ENCODE assay signal across 1 cellular context in the genomic region with DNA sequence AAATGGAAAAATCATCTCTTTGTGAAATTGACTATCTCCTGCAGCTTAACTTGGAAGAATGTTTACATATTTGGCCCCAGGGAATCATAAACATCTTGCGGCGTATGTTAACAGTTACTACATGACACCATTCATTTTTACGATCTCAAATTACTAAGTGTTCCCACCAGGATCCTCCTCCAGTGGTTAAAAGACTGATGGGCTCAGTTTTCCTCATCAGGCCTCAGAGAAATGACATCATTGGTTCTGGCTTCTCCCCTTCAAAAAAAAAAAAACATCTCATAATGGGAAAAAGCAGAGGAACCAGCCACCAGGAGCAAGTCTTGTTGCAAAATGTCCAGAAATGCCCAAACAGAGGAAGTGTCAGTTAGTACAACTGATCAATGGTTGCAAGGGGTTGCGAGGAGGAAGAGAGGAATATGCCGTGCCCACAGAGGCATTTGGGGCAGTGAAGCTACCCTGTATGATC.
TF ChIP-seq lines count a peak whose summit lies in the region.

No MANE protein-coding gene starts in this region.

TF ChIP-seq in IMR-90, 13 proteins besides CTCF, POLR2A, EP300 and RAD21:
- TF ChIP-seq RCOR1 (IDR thresholded peaks at IDR 0.05; ENCODE audit: insufficient replicate concordance, low read length) (peak; percentile 7), NFE2L2 (IDR thresholded peaks at IDR 0.05; ENCODE audit: low read depth, low read length) (no peak), BHLHE40 (IDR thresholded peaks at IDR 0.05; ENCODE audit: low read depth, low read length) (0 out of 2 replicates have a peak, but pooled peaks have one; percentile 40), SMC3 (IDR thresholded peaks at IDR 0.05; ENCODE audit: low read depth, low read length) (no peak), MAZ (IDR thresholded peaks at IDR 0.05; ENCODE audit: borderline replicate concordance, low read depth, low read length) (peak; percentile 39; the same call in 1 of the 2 replicates), RFX5 (IDR thresholded peaks at IDR 0.05; ENCODE audit: low read depth, low read length) (no peak), FOS (IDR thresholded peaks at IDR 0.05; ENCODE audit: low read depth, low read length) (peak; percentile 30; the same call in 1 of the 2 replicates), CEBPB (IDR thresholded peaks at IDR 0.05; ENCODE audit: low read depth, low read length) (peak; percentile 97), CHD1 (IDR thresholded peaks at IDR 0.05; ENCODE audit: low read depth, low read length) (no peak; the same call in 1 of the 2 replicates), MAFK (IDR thresholded peaks at IDR 0.05; ENCODE audit: low read depth, low read length) (no peak)
- TF ChIP-seq, protein P1, sequence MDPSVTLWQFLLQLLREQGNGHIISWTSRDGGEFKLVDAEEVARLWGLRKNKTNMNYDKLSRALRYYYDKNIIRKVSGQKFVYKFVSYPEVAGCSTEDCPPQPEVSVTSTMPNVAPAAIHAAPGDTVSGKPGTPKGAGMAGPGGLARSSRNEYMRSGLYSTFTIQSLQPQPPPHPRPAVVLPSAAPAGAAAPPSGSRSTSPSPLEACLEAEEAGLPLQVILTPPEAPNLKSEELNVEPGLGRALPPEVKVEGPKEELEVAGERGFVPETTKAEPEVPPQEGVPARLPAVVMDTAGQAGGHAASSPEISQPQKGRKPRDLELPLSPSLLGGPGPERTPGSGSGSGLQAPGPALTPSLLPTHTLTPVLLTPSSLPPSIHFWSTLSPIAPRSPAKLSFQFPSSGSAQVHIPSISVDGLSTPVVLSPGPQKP (IDR thresholded peaks at IDR 0.05; ENCODE audit: borderline replicate concordance, low read depth, low read length): no peak
- TF ChIP-seq, protein P2, sequence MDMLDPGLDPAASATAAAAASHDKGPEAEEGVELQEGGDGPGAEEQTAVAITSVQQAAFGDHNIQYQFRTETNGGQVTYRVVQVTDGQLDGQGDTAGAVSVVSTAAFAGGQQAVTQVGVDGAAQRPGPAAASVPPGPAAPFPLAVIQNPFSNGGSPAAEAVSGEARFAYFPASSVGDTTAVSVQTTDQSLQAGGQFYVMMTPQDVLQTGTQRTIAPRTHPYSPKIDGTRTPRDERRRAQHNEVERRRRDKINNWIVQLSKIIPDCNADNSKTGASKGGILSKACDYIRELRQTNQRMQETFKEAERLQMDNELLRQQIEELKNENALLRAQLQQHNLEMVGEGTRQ (IDR thresholded peaks at IDR 0.05; ENCODE audit: low read depth, low read length): no peak
TF ChIP-seq in IMR-90: peak in this region for 5.
